In the genomic region with DNA sequence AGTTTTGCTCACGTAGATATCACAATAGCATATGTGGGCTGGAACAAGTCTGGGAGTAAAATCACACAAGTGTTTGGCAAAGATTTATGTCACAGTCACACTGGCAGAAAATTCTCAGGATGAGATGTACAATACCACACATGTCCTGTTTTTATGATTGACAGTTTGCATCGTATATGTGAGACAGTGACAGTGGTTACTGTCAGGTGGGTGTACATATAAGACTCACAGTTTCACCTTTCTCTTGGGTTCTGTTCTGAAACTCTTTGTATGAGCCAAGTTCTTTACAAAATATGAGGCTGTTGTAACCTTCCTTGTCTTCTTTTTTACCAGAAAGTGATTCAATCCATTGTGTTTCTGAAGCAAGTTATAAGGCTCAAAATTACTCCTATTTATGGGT, we compare ENCODE assay signal across 22 cellular contexts.
DNase-seq lines count a peak whose midpoint lies in the region; ATAC-seq lines count a peak whose summit lies in the region.
"Had no signal": no experiment of that assay in that cellular context is flagged by ENCODE, and none has a peak within 500 bp of the region (broad histone marks: within the 10 kb centered on the region; RNA-seq: fewer than 3 reads in every experiment).

No MANE protein-coding gene starts in this region.

- CTCF ChIA-PET in activated CD4-positive, alpha-beta T cell treated with anti-CD3 and anti-CD28 coated beads for 36 hours (lab: Charles Lee), result no interaction called here

- peaks cover 8% of the 10 kb centered on the region for H3K4me1 Mint-ChIP-seq in activated CD4-positive, alpha-beta T cell treated with anti-CD3 and anti-CD28 coated beads for 36 hours
- no peaks in the 10 kb centered on the region for H3K4me1 Mint-ChIP-seq in activated T-cell treated with anti-CD3 and anti-CD28 coated beads, Interleukin-2, amount 50 U/mL, for 72 hours (ENCODE audit: low read depth)
- no peaks in the 10 kb centered on the region for H3K4me1 Mint-ChIP-seq in stimulated activated naive CD8-positive, alpha-beta T cell treated with anti-CD3 and anti-CD28 coated beads, Interleukin-15, amount 100 ng/mL, for 72 hours
- H3K4me1 Mint-ChIP-seq: B cell had no signal

- H3K4me3 Mint-ChIP-seq in activated CD4-positive, alpha-beta T cell treated with anti-CD3 and anti-CD28 coated beads for 36 hours, result no peak overlapping the region
- peak overlapping the region in 1 of 2 donors; percentile 64 for H3K4me3 Mint-ChIP-seq in activated T-cell treated with anti-CD3 and anti-CD28 coated beads, Interleukin-2, amount 50 U/mL, for 72 hours
- no peak overlapping the region for H3K4me3 Mint-ChIP-seq in stimulated activated naive CD8-positive, alpha-beta T cell treated with anti-CD3 and anti-CD28 coated beads, Interleukin-15, amount 100 ng/mL, for 72 hours
- H3K4me3 Mint-ChIP-seq: B cell; CD4-positive, alpha-beta T cell; CD8-positive, alpha-beta T cell had no signal

- intact Hi-C loops in activated CD4-positive, alpha-beta T cell treated with anti-CD3 and anti-CD28 coated beads for 36 hours (cut with DNase I, micrococcal nuclease), result no loop called here

- H3K27ac Mint-ChIP-seq in activated CD4-positive, alpha-beta T cell treated with anti-CD3 and anti-CD28 coated beads for 36 hours, result no peak overlapping the region
- peak overlapping the region; percentile 55 for H3K27ac Mint-ChIP-seq in activated T-cell treated with anti-CD3 and anti-CD28 coated beads, Interleukin-2, amount 50 U/mL, for 72 hours
- H3K27ac Mint-ChIP-seq in stimulated activated naive CD8-positive, alpha-beta T cell treated with anti-CD3 and anti-CD28 coated beads, Interleukin-15, amount 100 ng/mL, for 72 hours, result peak overlapping the region in 1 of 2 donors; percentile 33
- H3K27ac Mint-ChIP-seq: B cell; CD4-positive, alpha-beta T cell; CD8-positive, alpha-beta T cell had no signal

- H3K36me3 Mint-ChIP-seq in activated CD4-positive, alpha-beta T cell treated with anti-CD3 and anti-CD28 coated beads for 36 hours (ENCODE audit: low read depth), result no peaks in the 10 kb centered on the region
- no peaks in the 10 kb centered on the region for H3K36me3 Mint-ChIP-seq in activated T-cell treated with anti-CD3 and anti-CD28 coated beads, Interleukin-2, amount 50 U/mL, for 72 hours (ENCODE audit: insufficient read depth in 2 of 2)
- H3K36me3 Mint-ChIP-seq: CD8-positive, alpha-beta T cell had no signal

- POLR2A ChIA-PET in activated CD4-positive, alpha-beta T cell treated with anti-CD3 and anti-CD28 coated beads for 36 hours (lab: Charles Lee), result no interaction called here

- ATAC-seq in activated CD4-positive, alpha-beta T cell treated with anti-CD3 and anti-CD28 coated beads for 36 hours, result peak; percentile 71
- ATAC-seq in activated T-cell treated with anti-CD3 and anti-CD28 coated beads, Interleukin-2, amount 50 U/mL, for 72 hours (replicated peaks in 1 of 2), result peak in 1 of 2 donors; percentile 57
- ATAC-seq in stimulated activated naive CD8-positive, alpha-beta T cell treated with anti-CD3 and anti-CD28 coated beads, Interleukin-15, amount 100 ng/mL, for 72 hours, result peak; percentile 71
- no peak for ATAC-seq in stimulated activated naive CD8-positive, alpha-beta T cell treated with anti-CD3 and anti-CD28 coated beads, Interleukin-15, Interleukin-2, amounts not matched to agents 100 U/mL and 50 U/mL, for 24 hours
- ATAC-seq: A549; CD8-positive, alpha-beta T cell; GM12878 had no signal

- no peaks in the 10 kb centered on the region for H3K9me3 Mint-ChIP-seq in activated CD4-positive, alpha-beta T cell treated with anti-CD3 and anti-CD28 coated beads for 36 hours (ENCODE audit: low read depth)
- H3K9me3 Mint-ChIP-seq in activated T-cell treated with anti-CD3 and anti-CD28 coated beads, Interleukin-2, amount 50 U/mL, for 72 hours, result peaks cover 0 to 2% of the 10 kb centered on the region in 2 donors
- no peaks in the 10 kb centered on the region for H3K9me3 Mint-ChIP-seq in stimulated activated naive CD8-positive, alpha-beta T cell treated with anti-CD3 and anti-CD28 coated beads, Interleukin-15, amount 100 ng/mL, for 72 hours
- H3K9me3 Mint-ChIP-seq: CD4-positive, alpha-beta T cell; CD8-positive, alpha-beta T cell had no signal

- H3K27me3 Mint-ChIP-seq in activated CD4-positive, alpha-beta T cell treated with anti-CD3 and anti-CD28 coated beads for 36 hours, result no peaks in the 10 kb centered on the region
- no peaks in the 10 kb centered on the region for H3K27me3 Mint-ChIP-seq in activated T-cell treated with anti-CD3 and anti-CD28 coated beads, Interleukin-2, amount 50 U/mL, for 72 hours (ENCODE audit: low read depth)
- no peaks in the 10 kb centered on the region for H3K27me3 Mint-ChIP-seq in stimulated activated naive CD8-positive, alpha-beta T cell treated with anti-CD3 and anti-CD28 coated beads, Interleukin-15, amount 100 ng/mL, for 72 hours
- H3K27me3 Mint-ChIP-seq: B cell; CD4-positive, alpha-beta T cell had no signal

- no peak for DNase-seq in activated CD4-positive, alpha-beta T cell treated with anti-CD3 and anti-CD28 coated beads for 36 hours
- no peak for DNase-seq in activated CD4-positive, alpha-beta T cell treated with anti-CD3 and anti-CD28 coated beads, Interleukin-2, amount 50 U/mL, for 4 hours
- DNase-seq in activated T-cell treated with anti-CD3 and anti-CD28 coated beads, Interleukin-2, amount 50 U/mL, for 72 hours, result peak in 1 of 2 donors; percentile 1
- DNase-seq in activated T-cell treated with anti-CD3 and anti-CD28 coated beads, Interleukin-2, amount 50 U/mL, for 1 hour, result no peak
- no peak for DNase-seq in stimulated activated naive CD8-positive, alpha-beta T cell treated with anti-CD3 and anti-CD28 coated beads, Interleukin-15, amount 100 ng/mL, for 72 hours
- DNase-seq in stimulated activated naive CD8-positive, alpha-beta T cell treated with anti-CD3 and anti-CD28 coated beads, Interleukin-15, Interleukin-2, amounts not matched to agents 100 U/mL and 50 U/mL, for 24 hours, result no peak
- no peak for DNase-seq in DMS 273 (lab: John Stamatoyannopoulos, UW; ENCODE audit: unreplicated experiment)
- DNase-seq: AML-193; Caco-2; Calu3; CD4-positive, alpha-beta T cell; CD8-positive, alpha-beta T cell; DMS 273 treated with DMSO at 0.1 percent for 48 hours; DMS153; DMS53; DMS79; DND-41; EL; GDM1 had no signal
